ENCODE assay signal across 26 cellular contexts in genomic region chr1:96411006-96411405, GRCh38.
"Had no signal": no experiment of that assay in that cellular context is flagged by ENCODE, and none has a peak within 500 bp of the region (broad histone marks: within the 10 kb centered on the region; RNA-seq: fewer than 3 reads in every experiment).

No MANE protein-coding gene starts in this region.

- H3K4me3 ChIP-seq: ovary, psoas muscle, right lobe of liver, sigmoid colon, stomach, thoracic aorta, thyroid gland, tibial nerve, upper lobe of left lung, vagina had no signal

- H3K79me2 ChIP-seq: parathyroid adenoma had no signal

- H3K27me3 ChIP-seq: neutrophil, ovary, right lobe of liver, sigmoid colon, stomach, thyroid gland, tibial nerve, upper lobe of left lung, vagina had no signal

- H3K4me1 ChIP-seq: parathyroid adenoma, psoas muscle, right lobe of liver, thyroid gland, tibial nerve, upper lobe of left lung, vagina had no signal

- H3K9me3 ChIP-seq: neutrophil, ovary, psoas muscle, right lobe of liver, sigmoid colon, stomach, thoracic aorta, thyroid gland, tibial nerve, upper lobe of left lung, vagina had no signal

- H3K9ac ChIP-seq: parathyroid adenoma had no signal

- H2AFZ ChIP-seq: parathyroid adenoma had no signal

- ATAC-seq: naive thymus-derived CD8-positive, alpha-beta T cell; natural killer cell treated with Interleukin-12 subunit alpha and Interleukin-12 subunit beta and Interleukin-15 and Interleukin-18, amount 100 ng/mL, for 72 hours; psoas muscle; right cardiac atrium; right lobe of liver; stimulated activated naive B cell treated with anti-CD40 and anti-IgM and Interleukin-4, amounts not matched to agents 10 μg/mL and 1 μg/mL and 100 μg/mL, for 72 hours had no signal

- H3K36me3 ChIP-seq: neutrophil, ovary, right lobe of liver, sigmoid colon, stomach, thoracic aorta, thyroid gland, tibial nerve, upper lobe of left lung, vagina had no signal

- DNase-seq: naive thymus-derived CD8-positive, alpha-beta T cell; nephron progenitor cell; nucleus accumbens; ovary; posterior cingulate gyrus; psoas muscle; right cardiac atrium; right lobe of liver; sigmoid colon; small intestine; stimulated activated CD4-positive, alpha-beta T cell treated with anti-CD3 and anti-CD28 coated beads, Interleukin-15, amount 100 ng/mL, for 24 hours; stimulated activated CD4-positive, alpha-beta T cell treated with anti-CD3 and anti-CD28 coated beads, Interleukin-2, amount 100 ng/mL, for 24 hours; stimulated activated CD4-positive, alpha-beta T cell treated with anti-CD3 and anti-CD28 coated beads, Interleukin-2, amount 100 ng/mL, for 48 hours; stimulated activated CD4-positive, alpha-beta T cell treated with anti-CD3 and anti-CD28 coated beads, Interleukin-4, amount 100 ng/mL, for 24 hours; stimulated activated naive B cell treated with anti-CD40 and anti-IgM and Interleukin-4, amounts not matched to agents 10 μg/mL and 1 μg/mL and 100 μg/mL, for 72 hours; stimulated activated naive CD4-positive, alpha-beta T cell treated with Interleukin-2 at 50 U/mL for 16 hours; stomach; thyroid gland; trophoblast cell; upper lobe of left lung had no signal

- H3K27ac ChIP-seq: neutrophil, ovary, parathyroid adenoma, psoas muscle, right lobe of liver, sigmoid colon, stomach, thoracic aorta, thyroid gland, tibial nerve, upper lobe of left lung, vagina had no signal
